1 cellular context compared by ENCODE assay signal in the genomic region with DNA sequence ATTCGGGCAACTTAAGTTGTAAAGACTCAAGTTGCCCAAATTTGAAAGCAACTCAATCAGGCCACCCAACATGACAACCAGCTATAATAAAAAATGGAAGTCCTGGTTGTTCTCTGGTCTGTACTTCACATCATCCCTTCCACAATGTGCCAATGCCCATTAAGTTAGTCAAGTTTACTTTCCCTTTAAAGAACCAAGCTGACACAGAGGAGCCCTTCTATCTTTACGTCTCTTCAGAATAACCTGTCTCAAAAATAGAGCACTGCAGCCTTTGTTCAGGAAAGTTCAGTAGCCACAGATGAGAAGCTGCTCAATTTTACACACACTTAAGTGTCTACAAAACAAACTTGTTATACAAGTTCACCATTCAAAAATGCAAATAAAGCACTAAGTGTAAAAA.
TF ChIP-seq lines count a peak whose summit lies in the region.

No MANE protein-coding gene starts in this region.

TF ChIP-seq in K562, 482 proteins besides CTCF, POLR2A, EP300 and RAD21:
- TF ChIP-seq, protein P1, sequence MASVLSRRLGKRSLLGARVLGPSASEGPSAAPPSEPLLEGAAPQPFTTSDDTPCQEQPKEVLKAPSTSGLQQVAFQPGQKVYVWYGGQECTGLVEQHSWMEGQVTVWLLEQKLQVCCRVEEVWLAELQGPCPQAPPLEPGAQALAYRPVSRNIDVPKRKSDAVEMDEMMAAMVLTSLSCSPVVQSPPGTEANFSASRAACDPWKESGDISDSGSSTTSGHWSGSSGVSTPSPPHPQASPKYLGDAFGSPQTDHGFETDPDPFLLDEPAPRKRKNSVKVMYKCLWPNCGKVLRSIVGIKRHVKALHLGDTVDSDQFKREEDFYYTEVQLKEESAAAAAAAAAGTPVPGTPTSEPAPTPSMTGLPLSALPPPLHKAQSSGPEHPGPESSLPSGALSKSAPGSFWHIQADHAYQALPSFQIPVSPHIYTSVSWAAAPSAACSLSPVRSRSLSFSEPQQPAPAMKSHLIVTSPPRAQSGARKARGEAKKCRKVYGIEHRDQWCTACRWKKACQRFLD (CRISPR knock-in tag; IDR thresholded peaks at IDR 0.05), result 0 out of 2 replicates have a peak, but pooled peaks have one; percentile 31
- no peak for TF ChIP-seq NCOA4 (IDR thresholded peaks at IDR 0.05; ENCODE audit: partially characterized antibody)
